20 cellular contexts compared by ENCODE assay signal in genomic region chr11:108239076-108239475, GRCh38. TPM values are rescaled to one million over a fixed set of nuclear protein-coding genes. Genes with fewer than 3 reads are reported as not detected.
A peak's percentile ranks its signal among the peaks of the same experiment; 100 is the strongest.
DNase-seq lines count a peak whose midpoint lies in the region; ATAC-seq, FAIRE-seq and TF ChIP-seq lines count a peak whose summit lies in the region.
"Had no signal": no experiment of that assay in that cellular context is flagged by ENCODE, and none has a peak within 500 bp of the region (broad histone marks: within the 10 kb centered on the region; RNA-seq: fewer than 3 reads in every experiment).

No MANE protein-coding gene starts in this region.

- CTCF ChIA-PET in activated naive CD4-positive, alpha-beta T cell treated with anti-CD3 and anti-CD28 coated beads, Interleukin-2, amount 10 ng/mL, durations not matched to agents 7 days and 5 days (lab: Charles Lee) = interaction anchor here (0.9 to 2.1 kb wide), 3 partner anchors 14 to 407 kb away, joined by 3 to 8 read pairs (median 4); partner anchors contain the start of genes ATM and NPAT
- CTCF ChIA-PET in HepG2 (lab: Yijun Ruan, JAX; ENCODE audit: low intra/inter-chr PET ratio, low total read pairs) (no interaction called here), OCI-LY7 (lab: Charles Lee; ENCODE audit: unreplicated experiment) (no interaction called here)

- H3K27ac Mint-ChIP-seq in activated naive CD4-positive, alpha-beta T cell treated with anti-CD3 and anti-CD28 coated beads, Interleukin-2, amount 10 ng/mL, durations not matched to agents 7 days and 5 days = peak overlapping the region; percentile 89
- peak overlapping the region; percentile 76 for H3K27ac Mint-ChIP-seq in activated naive CD8-positive, alpha-beta T cell treated with anti-CD3 and anti-CD28 coated beads, Interleukin-2, amount 50 U/mL, for 24 hours
- peak overlapping the region in 1 of 2 donors; percentile 6 for H3K27ac Mint-ChIP-seq in stimulated activated naive CD8-positive, alpha-beta T cell treated with anti-CD3 and anti-CD28 coated beads, Interleukin-15, amount 100 ng/mL, for 72 hours
- no peak overlapping the region for H3K27ac Mint-ChIP-seq in glutamatergic neuron (ENCODE audit: unreplicated experiment)
- H3K27ac Mint-ChIP-seq: activated CD4-positive, alpha-beta memory T cell treated with anti-CD3 and anti-CD28 coated beads, Interleukin-2, amount 10 ng/mL, durations not matched to agents 7 days and 5 days had no signal

- H3K4me1 ChIP-seq in HepG2 (ENCODE audit: insufficient read depth, low read length) (peaks cover 26% of the 10 kb centered on the region), OCI-LY7 (ENCODE audit: insufficient read depth, low read length, poor library complexity, severe bottlenecking) (peaks cover 31% of the 10 kb centered on the region)
- H3K4me1 ChIP-seq: ascending aorta, gastrocnemius medialis, tibial artery had no signal

- H3K27ac ChIP-seq in KOPT-K1 (ENCODE audit: low read depth, low read length, poor library complexity, severe bottlenecking) = peak overlapping the region; percentile 90
- no peak overlapping the region for H3K27ac ChIP-seq in HepG2 (ENCODE audit: extremely low read length, insufficient read depth, low read length)
- no peak overlapping the region for H3K27ac ChIP-seq in OCI-LY7 (ENCODE audit: low read depth, low read length, poor library complexity, severe bottlenecking)
- H3K27ac ChIP-seq: ascending aorta, gastrocnemius medialis, tibial artery had no signal

- H3K9me3 Mint-ChIP-seq in activated naive CD4-positive, alpha-beta T cell treated with anti-CD3 and anti-CD28 coated beads, Interleukin-2, amount 10 ng/mL, durations not matched to agents 7 days and 5 days = peaks cover 2% of the 10 kb centered on the region
- no peaks in the 10 kb centered on the region for H3K9me3 Mint-ChIP-seq in activated naive CD8-positive, alpha-beta T cell treated with anti-CD3 and anti-CD28 coated beads, Interleukin-2, amount 50 U/mL, for 24 hours
- H3K9me3 Mint-ChIP-seq in stimulated activated naive CD8-positive, alpha-beta T cell treated with anti-CD3 and anti-CD28 coated beads, Interleukin-15, amount 100 ng/mL, for 72 hours = no peaks in the 10 kb centered on the region
- no peaks in the 10 kb centered on the region for H3K9me3 Mint-ChIP-seq in glutamatergic neuron (ENCODE audit: unreplicated experiment)

- H3K36me3 ChIP-seq in KOPT-K1 (ENCODE audit: insufficient read depth, low read length) (peaks cover 41% of the 10 kb centered on the region), HepG2 (replicated peaks in 1 of 2; ENCODE audit: control insufficient read depth in 1 of 2, insufficient read depth in 2 of 2, low read length in 2 of 2) (peaks cover 5 to 41% of the 10 kb centered on the region in 2 experiments; a peak in 4 of 5 replicates), OCI-LY7 (ENCODE audit: insufficient read depth, low read length) (peaks cover 88% of the 10 kb centered on the region)

- H2AFZ ChIP-seq in HepG2 (ENCODE audit: low read length) (no peak overlapping the region), OCI-LY7 (ENCODE audit: low read length) (no peak overlapping the region)

- intact Hi-C loops in HepG2 (cut with micrococcal nuclease; ENCODE audit: unreplicated experiment) = no loop called here
- intact Hi-C loops in OCI-LY7 (cut with micrococcal nuclease; ENCODE audit: unreplicated experiment) = loop anchor here (5.0 kb wide), 1 partner anchor 423 kb away; no protein-coding TSS in a partner anchor

- H3K27me3 ChIP-seq in HepG2 (ENCODE audit: control insufficient read depth in 1 of 2, insufficient read depth in 2 of 2, low read length in 2 of 2) = no peaks in the 10 kb centered on the region
- H3K27me3 ChIP-seq: ascending aorta, gastrocnemius medialis, tibial artery had no signal

- BruUV-seq in HepG2 (replicated peaks; lab: Mats Ljungman, UMichigan) = no TSS peak
- BruUV-seq in OCI-LY7 (replicated peaks; lab: Mats Ljungman, UMichigan) = no TSS peak

- H3K79me2 ChIP-seq in HepG2 (ENCODE audit: insufficient read depth, low read length) (peaks cover 4% of the 10 kb centered on the region), OCI-LY7 (ENCODE audit: insufficient read depth, low read depth, low read length) (peaks cover 19% of the 10 kb centered on the region; the same call in 1 of the 2 replicates)

- TF ChIP-seq EP300 in HepG2 (IDR thresholded peaks at IDR 0.05; ENCODE audit: low read depth in 2 of 2, low read length in 2 of 2) = no peak
- TF ChIP-seq EP300 in HepG2 (CRISPR knock-in tag; IDR thresholded peaks at IDR 0.05; ENCODE audit: borderline replicate concordance) = no peak

- peaks cover 87% of the 10 kb centered on the region for H3K4me1 Mint-ChIP-seq in activated naive CD4-positive, alpha-beta T cell treated with anti-CD3 and anti-CD28 coated beads, Interleukin-2, amount 10 ng/mL, durations not matched to agents 7 days and 5 days
- H3K4me1 Mint-ChIP-seq in activated naive CD8-positive, alpha-beta T cell treated with anti-CD3 and anti-CD28 coated beads, Interleukin-2, amount 50 U/mL, for 24 hours = peaks cover 85% of the 10 kb centered on the region
- peaks cover 76% of the 10 kb centered on the region for H3K4me1 Mint-ChIP-seq in stimulated activated naive CD8-positive, alpha-beta T cell treated with anti-CD3 and anti-CD28 coated beads, Interleukin-15, amount 100 ng/mL, for 72 hours
- H3K4me1 Mint-ChIP-seq in glutamatergic neuron (ENCODE audit: low read depth, unreplicated experiment) = peaks cover 2% of the 10 kb centered on the region

- peak; percentile 52 for DNase-seq in activated naive CD4-positive, alpha-beta T cell treated with anti-CD3 and anti-CD28 coated beads, Interleukin-2, amount 10 ng/mL, durations not matched to agents 7 days and 5 days
- no peak for DNase-seq in activated naive CD4-positive, alpha-beta T cell treated with anti-CD3 and anti-CD28 coated beads, Interleukin-2, amount 50 U/mL, for 16 hours
- no peak for DNase-seq in activated naive CD8-positive, alpha-beta T cell treated with anti-CD3 and anti-CD28 coated beads, Interleukin-2, amount 50 U/mL, for 24 hours
- no peak for DNase-seq in stimulated activated naive CD8-positive, alpha-beta T cell treated with anti-CD3 and anti-CD28 coated beads, Interleukin-15, amount 100 ng/mL, for 72 hours
- DNase-seq in HepG2 (ENCODE audit: low spot score) (no peak), OCI-LY7 (ENCODE audit: low spot score) (no peak), glutamatergic neuron (no peak)
- DNase-seq: activated CD4-positive, alpha-beta memory T cell treated with anti-CD3 and anti-CD28 coated beads, Interleukin-2, amount 10 ng/mL, durations not matched to agents 7 days and 5 days; central memory CD4-positive, alpha-beta T cell; COR-L47; erythroblast; gastrocnemius medialis; IMR-90; right cardiac atrium; SHP77; stimulated activated CD4-positive, alpha-beta T cell treated with anti-CD3 and anti-CD28 coated beads, Interleukin-15, amount 100 ng/mL, for 24 hours; tibial artery had no signal

- in situ Hi-C loops in HepG2 (cut with HindIII; ENCODE audit: extremely low pct_ligation_motif_present, low pct_unique_long_range_greater_than_20kb) = no loop called here

- H3K9ac ChIP-seq in HepG2 (ENCODE audit: insufficient read depth, low read depth, low read length) = no peak overlapping the region

- H3K4me2 ChIP-seq in HepG2 (ENCODE audit: low read depth, low read length) = no peak overlapping the region
- H3K4me2 ChIP-seq in OCI-LY7 (ENCODE audit: low read length) = no peak overlapping the region

- POLR2A ChIA-PET in HepG2 (lab: Yijun Ruan, JAX) (no interaction called here), OCI-LY7 (lab: Charles Lee) (interaction anchor here (0.6 to 3.9 kb wide), 5 partner anchors 11 to 227 kb away, joined by 4 to 58 read pairs (median 4); partner anchors contain the start of genes ATM and NPAT)

- FAIRE-seq in HepG2 (lab: Jason Lieb, UNC) = no peak
- FAIRE-seq: keratinocyte had no signal

- H3K9me3 ChIP-seq in KOPT-K1 (ENCODE audit: insufficient read depth, low read length, poor library complexity, severe bottlenecking) = peaks cover 4% of the 10 kb centered on the region
- H3K9me3 ChIP-seq in HepG2 (ENCODE audit: low read length) = no peaks in the 10 kb centered on the region
- peaks cover 26% of the 10 kb centered on the region; the same call in 1 of the 2 replicates for H3K9me3 ChIP-seq in OCI-LY7 (ENCODE audit: low read length)
- H3K9me3 ChIP-seq: ascending aorta, gastrocnemius medialis, tibial artery had no signal

- H3K9me2 ChIP-seq in OCI-LY7 (ENCODE audit: insufficient read depth, low read length) = no peaks in the 10 kb centered on the region

- H3K4me3 ChIP-seq in HepG2 (replicated peaks in 1 of 3; ENCODE audit: insufficient read depth in 1 of 3, low read depth in 2 of 3, low read length in 3 of 3) = no peak overlapping the region
- H3K4me3 ChIP-seq in OCI-LY7 (ENCODE audit: low read depth, low read length, poor library complexity, severe bottlenecking) = no peak overlapping the region
- H3K4me3 ChIP-seq: ascending aorta, gastrocnemius medialis, tibial artery had no signal

- H3K4me3 Mint-ChIP-seq in activated naive CD4-positive, alpha-beta T cell treated with anti-CD3 and anti-CD28 coated beads, Interleukin-2, amount 10 ng/mL, durations not matched to agents 7 days and 5 days = peak overlapping the region; percentile 47
- H3K4me3 Mint-ChIP-seq in activated naive CD8-positive, alpha-beta T cell treated with anti-CD3 and anti-CD28 coated beads, Interleukin-2, amount 50 U/mL, for 24 hours = peak overlapping the region; percentile 12
- H3K4me3 Mint-ChIP-seq in stimulated activated naive CD8-positive, alpha-beta T cell treated with anti-CD3 and anti-CD28 coated beads, Interleukin-15, amount 100 ng/mL, for 72 hours = peak overlapping the region; percentile 67 to 71
- no peak overlapping the region for H3K4me3 Mint-ChIP-seq in glutamatergic neuron (ENCODE audit: unreplicated experiment)
- H3K4me3 Mint-ChIP-seq: activated CD4-positive, alpha-beta memory T cell treated with anti-CD3 and anti-CD28 coated beads, Interleukin-2, amount 10 ng/mL, durations not matched to agents 7 days and 5 days had no signal

- TF ChIP-seq CTCF in HepG2 (CRISPR knock-in tag; IDR thresholded peaks at IDR 0.05) (no peak), OCI-LY7 (conservative IDR thresholded peaks at IDR 0.05; ENCODE audit: low read length) (no peak), glutamatergic neuron (IDR thresholded peaks at IDR 0.05; ENCODE audit: partially characterized antibody, unreplicated experiment) (no peak)

- H4K20me1 ChIP-seq in HepG2 (ENCODE audit: insufficient read depth, low read length) (no peaks in the 10 kb centered on the region), OCI-LY7 (ENCODE audit: insufficient read depth, low read length) (no peaks in the 10 kb centered on the region)

- no peak for TF ChIP-seq RAD21 in HepG2 (CRISPR knock-in tag; IDR thresholded peaks at IDR 0.05)

- no peak for ATAC-seq in activated naive CD8-positive, alpha-beta T cell treated with anti-CD3 and anti-CD28 coated beads, Interleukin-2, amount 50 U/mL, for 24 hours
- no peak for ATAC-seq in stimulated activated naive CD8-positive, alpha-beta T cell treated with anti-CD3 and anti-CD28 coated beads, Interleukin-15, amount 100 ng/mL, for 72 hours
- no peak for ATAC-seq in HepG2
- ATAC-seq: gastrocnemius medialis, right cardiac atrium had no signal

- peaks cover 71% of the 10 kb centered on the region for H3K36me3 Mint-ChIP-seq in activated naive CD4-positive, alpha-beta T cell treated with anti-CD3 and anti-CD28 coated beads, Interleukin-2, amount 10 ng/mL, durations not matched to agents 7 days and 5 days
- peaks cover 44% of the 10 kb centered on the region for H3K36me3 Mint-ChIP-seq in activated naive CD8-positive, alpha-beta T cell treated with anti-CD3 and anti-CD28 coated beads, Interleukin-2, amount 50 U/mL, for 24 hours (ENCODE audit: low read depth)
- H3K36me3 Mint-ChIP-seq in glutamatergic neuron (ENCODE audit: unreplicated experiment) = no peaks in the 10 kb centered on the region

- TF ChIP-seq POLR2A in HepG2 (IDR thresholded peaks at IDR 0.05; ENCODE audit: insufficient read depth in 1 of 2, low read depth in 2 of 2, low read length in 2 of 2) = no peak

- H3K27me3 Mint-ChIP-seq in activated naive CD4-positive, alpha-beta T cell treated with anti-CD3 and anti-CD28 coated beads, Interleukin-2, amount 10 ng/mL, durations not matched to agents 7 days and 5 days = no peaks in the 10 kb centered on the region
- H3K27me3 Mint-ChIP-seq in activated naive CD8-positive, alpha-beta T cell treated with anti-CD3 and anti-CD28 coated beads, Interleukin-2, amount 50 U/mL, for 24 hours = no peaks in the 10 kb centered on the region
- H3K27me3 Mint-ChIP-seq in stimulated activated naive CD8-positive, alpha-beta T cell treated with anti-CD3 and anti-CD28 coated beads, Interleukin-15, amount 100 ng/mL, for 72 hours = no peaks in the 10 kb centered on the region
- peaks cover 2% of the 10 kb centered on the region for H3K27me3 Mint-ChIP-seq in glutamatergic neuron (ENCODE audit: unreplicated experiment)
- H3K27me3 Mint-ChIP-seq: activated CD4-positive, alpha-beta memory T cell treated with anti-CD3 and anti-CD28 coated beads, Interleukin-2, amount 10 ng/mL, durations not matched to agents 7 days and 5 days had no signal

RNA-seq across cellular contexts. Expression of gene ATM, which starts 16.2 kb away (rescaled TPM):
- total RNA-seq in HepG2 (2016; rRNA removed; fragmentation: Illumina TruSeq; extraction: Trizol) (61.1 and 71.6 TPM in 2 replicates), OCI-LY7 (2022) (159 and 187 TPM in 2 replicates), glutamatergic neuron (ENCODE audit: unreplicated experiment) (139 TPM)
- 43.6 and 66.5 TPM in 2 replicates for total RNA-seq in HepG2 (2016; cell fraction: cytosol; rRNA removed; fragmentation: Illumina TruSeq; extraction: Trizol; ENCODE audit: low read depth)
- 64.7 and 69.5 TPM in 2 replicates for total RNA-seq in HepG2 (2016; cell fraction: insoluble cytoplasmic fraction; rRNA removed; fragmentation: Illumina TruSeq; extraction: Trizol)
- 41.9 and 47.7 TPM in 2 replicates for total RNA-seq in HepG2 (2016; cell fraction: membrane; rRNA removed; fragmentation: Illumina TruSeq; extraction: Trizol)
- 142 and 164 TPM in 2 replicates for total RNA-seq in HepG2 (2016; cell fraction: nucleus; rRNA removed; fragmentation: Illumina TruSeq; extraction: Trizol)
- 39.5 and 40.0 TPM in 2 replicates for polyA plus RNA-seq in HepG2 (2011; rRNA removed)
- 11.0 and 21.3 TPM in 2 replicates for polyA plus RNA-seq in HepG2 (2011; cell fraction: cytosol; rRNA removed)
- polyA plus RNA-seq in HepG2 (2011; cell fraction: nucleus; rRNA removed) = 67.8 and 83.9 TPM in 2 replicates
- 24.1 and 34.9 TPM in 2 replicates for polyA plus RNA-seq in HepG2 (2012)
- 2.1 and 2.6 TPM in 2 replicates for polyA plus RNA-seq in HepG2 (2016; cell fraction: cytosol; fragmentation: Illumina TruSeq; extraction: Trizol; ENCODE audit: low read depth)
- 35.5 and 37.3 TPM in 2 replicates for polyA plus RNA-seq in HepG2 (2016; cell fraction: insoluble cytoplasmic fraction; fragmentation: Illumina TruSeq; extraction: Trizol; ENCODE audit: low read depth)
- 4.3 and 5.2 TPM in 2 replicates for polyA plus RNA-seq in HepG2 (2016; cell fraction: membrane; fragmentation: Illumina TruSeq; extraction: Trizol; ENCODE audit: low read depth)
- polyA plus RNA-seq in HepG2 (2016; cell fraction: nucleus; fragmentation: Illumina TruSeq; extraction: Trizol; ENCODE audit: insufficient read depth, low read depth) = 118 and 119 TPM in 2 replicates
- 51.6 and 65.8 TPM in 2 replicates for polyA minus RNA-seq in HepG2 (2011; rRNA and poly(A)+ RNA removed; ENCODE audit: low replicate concordance)
- polyA minus RNA-seq in HepG2 (2011; cell fraction: cytosol; rRNA and poly(A)+ RNA removed) = 24.1 and 39.3 TPM in 2 replicates
- 500 and 521 TPM in 2 replicates for polyA minus RNA-seq in HepG2 (2011; cell fraction: nucleus; rRNA and poly(A)+ RNA removed)
- 125 and 147 TPM in 2 replicates for total RNA-seq in OCI-LY7 (2014; rRNA removed; shearing (Covaris generic))

RNA-seq across cellular contexts. Expression of gene NPAT, which starts 16.6 kb away (rescaled TPM):
- total RNA-seq in HepG2 (2016; rRNA removed; fragmentation: Illumina TruSeq; extraction: Trizol) = 11.2 and 16.8 TPM in 2 replicates
- 3.0 and 3.6 TPM in 2 replicates for total RNA-seq in HepG2 (2016; cell fraction: cytosol; rRNA removed; fragmentation: Illumina TruSeq; extraction: Trizol; ENCODE audit: low read depth)
- total RNA-seq in HepG2 (2016; cell fraction: insoluble cytoplasmic fraction; rRNA removed; fragmentation: Illumina TruSeq; extraction: Trizol) = 11.0 and 16.0 TPM in 2 replicates
- 5.2 and 6.0 TPM in 2 replicates for total RNA-seq in HepG2 (2016; cell fraction: membrane; rRNA removed; fragmentation: Illumina TruSeq; extraction: Trizol)
- 14.8 and 18.0 TPM in 2 replicates for total RNA-seq in HepG2 (2016; cell fraction: nucleus; rRNA removed; fragmentation: Illumina TruSeq; extraction: Trizol)
- polyA plus RNA-seq in HepG2 (2011; rRNA removed) = 3.5 and 4.4 TPM in 2 replicates
- polyA plus RNA-seq in HepG2 (2011; cell fraction: cytosol; rRNA removed) = 1.6 and 2.5 TPM in 2 replicates
- 4.4 and 4.5 TPM in 2 replicates for polyA plus RNA-seq in HepG2 (2011; cell fraction: nucleus; rRNA removed)
- 3.2 and 4.8 TPM in 2 replicates for polyA plus RNA-seq in HepG2 (2012)
- polyA plus RNA-seq in HepG2 (2016; cell fraction: cytosol; fragmentation: Illumina TruSeq; extraction: Trizol; ENCODE audit: low read depth) = 0.24 and 0.34 TPM in 2 replicates
- polyA plus RNA-seq in HepG2 (2016; cell fraction: insoluble cytoplasmic fraction; fragmentation: Illumina TruSeq; extraction: Trizol; ENCODE audit: low read depth) = 10.1 TPM in 2 replicates
- polyA plus RNA-seq in HepG2 (2016; cell fraction: membrane; fragmentation: Illumina TruSeq; extraction: Trizol; ENCODE audit: low read depth) = 0.60 and 0.72 TPM in 2 replicates
- 13.1 and 17.1 TPM in 2 replicates for polyA plus RNA-seq in HepG2 (2016; cell fraction: nucleus; fragmentation: Illumina TruSeq; extraction: Trizol; ENCODE audit: insufficient read depth, low read depth)
- polyA minus RNA-seq in HepG2 (2011; rRNA and poly(A)+ RNA removed; ENCODE audit: low replicate concordance) = 10.1 and 20.2 TPM in 2 replicates
- polyA minus RNA-seq in HepG2 (2011; cell fraction: cytosol; rRNA and poly(A)+ RNA removed) = 6.4 and 7.4 TPM in 2 replicates
- polyA minus RNA-seq in HepG2 (2011; cell fraction: nucleus; rRNA and poly(A)+ RNA removed) = 26.0 and 33.7 TPM in 2 replicates
- total RNA-seq in OCI-LY7 (2014; rRNA removed; shearing (Covaris generic)) = 19.2 and 22.6 TPM in 2 replicates
- 26.9 and 35.8 TPM in 2 replicates for total RNA-seq in OCI-LY7 (2022)
- 16.3 TPM for total RNA-seq in glutamatergic neuron (ENCODE audit: unreplicated experiment)
